ENCODE assay signal across 2 cellular contexts in the genomic region with DNA sequence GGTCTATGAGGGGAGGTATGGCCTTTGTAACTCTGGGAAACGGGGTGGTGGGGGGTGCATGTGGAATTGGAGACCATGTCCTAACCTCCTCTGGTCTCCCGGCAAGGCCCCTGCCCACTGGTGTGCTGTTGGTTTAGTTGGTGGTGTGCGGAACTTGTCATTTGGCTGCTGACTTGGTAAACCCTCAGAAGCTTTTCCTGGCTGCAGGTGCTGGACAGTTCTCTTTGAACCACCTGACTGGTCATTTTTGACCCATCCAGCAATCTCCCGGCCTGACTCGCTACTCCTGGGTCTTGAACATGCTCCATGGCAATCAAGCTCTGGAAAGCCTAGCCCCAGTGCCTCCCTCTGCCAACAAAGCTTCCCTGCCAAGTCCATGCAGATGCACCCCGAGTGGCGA.
TF ChIP-seq lines count a peak whose summit lies in the region.

No MANE protein-coding gene starts in this region.

TF ChIP-seq in GM23338, 12 proteins besides CTCF, POLR2A, EP300 and RAD21 (continued from another document):
- TF ChIP-seq, protein P1, sequence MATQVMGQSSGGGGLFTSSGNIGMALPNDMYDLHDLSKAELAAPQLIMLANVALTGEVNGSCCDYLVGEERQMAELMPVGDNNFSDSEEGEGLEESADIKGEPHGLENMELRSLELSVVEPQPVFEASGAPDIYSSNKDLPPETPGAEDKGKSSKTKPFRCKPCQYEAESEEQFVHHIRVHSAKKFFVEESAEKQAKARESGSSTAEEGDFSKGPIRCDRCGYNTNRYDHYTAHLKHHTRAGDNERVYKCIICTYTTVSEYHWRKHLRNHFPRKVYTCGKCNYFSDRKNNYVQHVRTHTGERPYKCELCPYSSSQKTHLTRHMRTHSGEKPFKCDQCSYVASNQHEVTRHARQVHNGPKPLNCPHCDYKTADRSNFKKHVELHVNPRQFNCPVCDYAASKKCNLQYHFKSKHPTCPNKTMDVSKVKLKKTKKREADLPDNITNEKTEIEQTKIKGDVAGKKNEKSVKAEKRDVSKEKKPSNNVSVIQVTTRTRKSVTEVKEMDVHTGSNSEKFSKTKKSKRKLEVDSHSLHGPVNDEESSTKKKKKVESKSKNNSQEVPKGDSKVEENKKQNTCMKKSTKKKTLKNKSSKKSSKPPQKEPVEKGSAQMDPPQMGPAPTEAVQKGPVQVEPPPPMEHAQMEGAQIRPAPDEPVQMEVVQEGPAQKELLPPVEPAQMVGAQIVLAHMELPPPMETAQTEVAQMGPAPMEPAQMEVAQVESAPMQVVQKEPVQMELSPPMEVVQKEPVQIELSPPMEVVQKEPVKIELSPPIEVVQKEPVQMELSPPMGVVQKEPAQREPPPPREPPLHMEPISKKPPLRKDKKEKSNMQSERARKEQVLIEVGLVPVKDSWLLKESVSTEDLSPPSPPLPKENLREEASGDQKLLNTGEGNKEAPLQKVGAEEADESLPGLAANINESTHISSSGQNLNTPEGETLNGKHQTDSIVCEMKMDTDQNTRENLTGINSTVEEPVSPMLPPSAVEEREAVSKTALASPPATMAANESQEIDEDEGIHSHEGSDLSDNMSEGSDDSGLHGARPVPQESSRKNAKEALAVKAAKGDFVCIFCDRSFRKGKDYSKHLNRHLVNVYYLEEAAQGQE (IDR thresholded peaks at IDR 0.05; ENCODE audit: unreplicated experiment), result peak; percentile 35

TF ChIP-seq in HEK293, 187 proteins besides CTCF, POLR2A, EP300 and RAD21 (continued from another document):
- TF ChIP-seq, protein P1 (tag by site-specific recombination; IDR thresholded peaks at IDR 0.05), result peak; percentile 82
